ENCODE assay signal across 9 cellular contexts in the genomic region with DNA sequence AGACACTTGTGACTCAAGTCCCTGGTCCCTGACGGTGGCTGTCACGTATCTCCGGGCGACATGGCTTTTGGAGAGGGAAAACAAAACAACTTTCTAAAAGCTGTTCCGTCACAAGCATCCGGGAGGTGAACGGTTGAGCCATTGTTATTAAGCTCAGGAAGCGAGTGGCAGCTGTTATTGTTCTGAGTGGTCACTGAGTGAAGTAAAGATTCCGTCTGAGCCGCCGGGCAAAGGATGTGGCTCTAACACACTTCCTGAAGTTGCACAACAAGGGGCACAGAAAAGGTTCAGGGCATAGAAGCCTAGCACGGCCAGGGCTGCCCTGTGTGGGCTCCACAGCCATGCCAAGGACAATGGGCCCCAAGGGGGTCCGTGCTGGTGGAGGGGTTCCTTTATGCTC. TPM values are rescaled to one million over a fixed set of nuclear protein-coding genes. Genes with fewer than 3 reads are reported as not detected.
A peak's percentile ranks its signal among the peaks of the same experiment; 100 is the strongest.
DNase-seq lines count a peak whose midpoint lies in the region; ATAC-seq and TF ChIP-seq lines count a peak whose summit lies in the region.
"Had no signal": no experiment of that assay in that cellular context is flagged by ENCODE, and none has a peak within 500 bp of the region (broad histone marks: within the 10 kb centered on the region; RNA-seq: fewer than 3 reads in every experiment).

No MANE protein-coding gene starts in this region.

- no peaks in the 10 kb centered on the region for H4K20me1 ChIP-seq in Karpas-422 (ENCODE audit: insufficient read depth, low read depth, low read length)

- H3K79me1 ChIP-seq in mesendoderm (ENCODE audit: low read length): no peaks in the 10 kb centered on the region

- no peak overlapping the region for H2BK15ac ChIP-seq in mesendoderm (replicated peaks; ENCODE audit: low read depth)

- H3K79me2 ChIP-seq in Karpas-422 (ENCODE audit: low read length) (peaks cover 61% of the 10 kb centered on the region), mesendoderm (ENCODE audit: control insufficient read depth, insufficient read depth, low read length) (no peaks in the 10 kb centered on the region)

- TF ChIP-seq POLR2A in breast epithelium (IDR thresholded peaks at IDR 0.05): no peak

- no peak overlapping the region for H2BK120ac ChIP-seq in mesendoderm (ENCODE audit: low read depth, low read length)

- peak; percentile 50 to 53 for ATAC-seq in naive B cell (ENCODE audit: low read depth in 2 of 2)

- H3K27ac ChIP-seq in Karpas-422 (ENCODE audit: low read length) (peak overlapping the region; percentile 100), breast epithelium (peak overlapping the region; percentile 29 to 82), mesendoderm (ENCODE audit: low read depth, low read length) (no peak overlapping the region)
- H3K27ac ChIP-seq: ovary had no signal

- no peak overlapping the region for H2AFZ ChIP-seq in Karpas-422 (ENCODE audit: low read length)

- no peak overlapping the region for H3K23ac ChIP-seq in mesendoderm (ENCODE audit: low read length)

- no peak for TF ChIP-seq CTCF in breast epithelium (IDR thresholded peaks at IDR 0.05)

- peak overlapping the region; percentile 97 for H3K4me2 ChIP-seq in Karpas-422 (ENCODE audit: low read depth, low read length, poor library complexity, severe bottlenecking)
- H3K4me2 ChIP-seq in mesendoderm (ENCODE audit: low read length): no peak overlapping the region

- intact Hi-C loops in breast epithelium (cut with DNase I; ENCODE audit: low total_unique reads): no loop called here

- H3K56ac ChIP-seq in mesendoderm (ENCODE audit: low read length): no peak overlapping the region

- H3K36me3 Mint-ChIP-seq in naive B cell: peaks cover 34 to 38% of the 10 kb centered on the region in 2 donors

- H3K27me3 ChIP-seq in Karpas-422 (ENCODE audit: low read length) (no peaks in the 10 kb centered on the region), breast epithelium (no peaks in the 10 kb centered on the region), mesendoderm (ENCODE audit: insufficient read depth, low read length, poor library complexity) (no peaks in the 10 kb centered on the region)
- H3K27me3 ChIP-seq: ovary had no signal

- H3K27ac Mint-ChIP-seq in naive B cell: peak overlapping the region in 4 of 6 donors; percentile 99 to 100 (median 99)

- H3K4me1 ChIP-seq in Karpas-422 (ENCODE audit: low read length) (peaks cover 99% of the 10 kb centered on the region), breast epithelium (no peaks in the 10 kb centered on the region), mesendoderm (ENCODE audit: control insufficient read depth, low read depth, low read length) (no peaks in the 10 kb centered on the region)

- H3K9ac ChIP-seq in Karpas-422 (ENCODE audit: low read length): peak overlapping the region; percentile 4; the same call in 1 of the 2 replicates
- no peak overlapping the region for H3K9ac ChIP-seq in mesendoderm (ENCODE audit: low read length)

- no peaks in the 10 kb centered on the region for H3K27me3 Mint-ChIP-seq in naive B cell

- peak; percentile 9 for DNase-seq in ELR (ENCODE audit: low read depth)
- DNase-seq in Karpas-422: no peak
- DNase-seq in breast epithelium (ENCODE audit: low spot score in 2 of 2): peak; percentile 43 to 49
- DNase-seq in naive B cell: peak; percentile 60
- no peak for DNase-seq in NCI-H1105 (lab: John Stamatoyannopoulos, UW)
- no peak for DNase-seq in mesendoderm
- DNase-seq in DMS114 treated with DMSO at 0.1 percent for 48 hours (lab: John Stamatoyannopoulos, UW; ENCODE audit: unreplicated experiment): no peak
- no peak for DNase-seq in DMS153 (lab: John Stamatoyannopoulos, UW)

- no peak overlapping the region for H3K4me3 ChIP-seq in Karpas-422 (ENCODE audit: low read length)
- no peak overlapping the region for H3K4me3 ChIP-seq in breast epithelium
- no peak overlapping the region for H3K4me3 ChIP-seq in mesendoderm (ENCODE audit: low read length)
- H3K4me3 ChIP-seq: ovary had no signal

- no peaks in the 10 kb centered on the region for H3K9me3 Mint-ChIP-seq in naive B cell

- H3K4me3 Mint-ChIP-seq in naive B cell: peak overlapping the region in 7 of 8 donors; percentile 65 to 93 (median 89)

- no peak overlapping the region for H4K8ac ChIP-seq in mesendoderm (ENCODE audit: low read depth, low read length)

- H2AK5ac ChIP-seq in mesendoderm (ENCODE audit: low read length): no peak overlapping the region

- peaks cover 86 to 99% (median 98%) of the 10 kb centered on the region in 3 donors for H3K4me1 Mint-ChIP-seq in naive B cell

- H3K9me3 ChIP-seq in Karpas-422 (ENCODE audit: low read length) (no peaks in the 10 kb centered on the region), breast epithelium (no peaks in the 10 kb centered on the region)
- H3K9me3 ChIP-seq: ovary had no signal

- H3K4ac ChIP-seq in mesendoderm (ENCODE audit: low read depth, low read length): no peak overlapping the region

- WGBS in mesendoderm (ENCODE audit: extremely low coverage, insufficient coverage, low lambda C conversion rate): no CpG with 5 or more reads among the region's 13 CpGs

- no peak overlapping the region for H4K5ac ChIP-seq in mesendoderm (ENCODE audit: low read length)

- no peak overlapping the region for H3K18ac ChIP-seq in mesendoderm (ENCODE audit: low read length)

- no peak overlapping the region for H2BK5ac ChIP-seq in mesendoderm (ENCODE audit: low read length)

- no peaks in the 10 kb centered on the region for H3K9me2 ChIP-seq in Karpas-422 (replicated peaks; ENCODE audit: insufficient read depth, low read length)

- H3K36me3 ChIP-seq in Karpas-422 (ENCODE audit: insufficient read depth, low read length) (peaks cover 37% of the 10 kb centered on the region), breast epithelium (no peaks in the 10 kb centered on the region), mesendoderm (ENCODE audit: control insufficient read depth, insufficient read depth, low read length) (no peaks in the 10 kb centered on the region)
- H3K36me3 ChIP-seq: ovary had no signal

RNA-seq across cellular contexts. Expression of a gene that starts 24.3 kb away (rescaled TPM):
- 145 and 155 TPM in 2 replicates for total RNA-seq in Karpas-422 (2014; rRNA removed; shearing (Covaris generic); ENCODE audit: low replicate concordance)
- total RNA-seq in breast epithelium: 10 to 100 TPM; 18.4 to 20.3 (median 20.0) TPM
- polyA plus RNA-seq in naive B cell (ENCODE audit: low read depth in 6 of 6): 100 to 1,000 TPM in 4 of 6 donors, 10 to 100 TPM in 2; 56.8 to 230 (median 102) TPM
- 1.6 TPM for polyA plus RNA-seq in mesendoderm (2013, experiment 1 of 2)
- 1.5 TPM for polyA plus RNA-seq in mesendoderm (2013, experiment 2 of 2)

RNA-seq across cellular contexts. Expression of a gene that starts 52.0 kb away (rescaled TPM):
- total RNA-seq in Karpas-422 (2014; rRNA removed; shearing (Covaris generic); ENCODE audit: low replicate concordance): not detected in 2 replicates
- not detected for total RNA-seq in breast epithelium
- not detected for polyA plus RNA-seq in naive B cell (ENCODE audit: low read depth in 6 of 6)
- polyA plus RNA-seq in mesendoderm (2013, experiment 1 of 2): not detected
- not detected for polyA plus RNA-seq in mesendoderm (2013, experiment 2 of 2)
- total RNA-seq: ovary had no signal
- polyA plus RNA-seq: ovary had no signal

Comparison
In these comparisons a context has a peak if more than half of its experiments do, and no peak if none do; other contexts are left out.
1. DNase-seq: peak in ELR (single experiment), breast epithelium (2 of 2) and naive B cell (single experiment); none in Karpas-422 (single experiment), NCI-H1105 (single experiment), mesendoderm (single experiment), DMS114 treated with DMSO at 0.1 percent for 48 hours (single experiment) and DMS153 (single experiment).